Comparison of ENCODE assay signal across 16 cellular contexts in genomic region chr19:36750066-36750691, GRCh38. TPM values are rescaled to one million over a fixed set of nuclear protein-coding genes. Genes with fewer than 3 reads are reported as not detected.
DNase-seq lines count a peak whose midpoint lies in the region; ATAC-seq and TF ChIP-seq lines count a peak whose summit lies in the region.
"Had no signal": no experiment of that assay in that cellular context is flagged by ENCODE, and none has a peak within 500 bp of the region (broad histone marks: within the 10 kb centered on the region; RNA-seq: fewer than 3 reads in every experiment).

No MANE protein-coding gene starts in this region.

- H3K4me1 ChIP-seq in BLaER1 treated with 17β-estradiol and CSF1 and Interleukin-3, amounts not matched to agents 10 nM and 100 nM = no peaks in the 10 kb centered on the region
- H3K4me1 ChIP-seq in HUES48 (ENCODE audit: control insufficient read depth, insufficient read depth, low read length) (no peaks in the 10 kb centered on the region), duodenal mucosa (ENCODE audit: control insufficient read depth in 1 of 2, insufficient read depth in 2 of 2, low read length in 2 of 2) (no peaks in the 10 kb centered on the region)

- H3K4me2 ChIP-seq in BLaER1 treated with 17β-estradiol and CSF1 and Interleukin-3, amounts not matched to agents 10 nM and 100 nM = no peak overlapping the region
- H3K4me2 ChIP-seq: SK-N-SH had no signal

- H3K27ac Mint-ChIP-seq in progenitor cell of endocrine pancreas = peak overlapping the region; percentile 76

- peak overlapping the region; percentile 15 to 56 (median 45); a peak in 18 of 20 replicates for H3K4me3 ChIP-seq in BLaER1 treated with 17β-estradiol and CSF1 and Interleukin-3, amounts not matched to agents 10 nM and 100 nM
- H3K4me3 ChIP-seq in HUES48 (ENCODE audit: low read depth, low read length) = peak overlapping the region; percentile 23; the same call in 1 of the 2 replicates
- H3K4me3 ChIP-seq in duodenal mucosa (ENCODE audit: low read depth in 1 of 2, low read length in 2 of 2) = peak overlapping the region; percentile 2 to 22
- H3K4me3 ChIP-seq: MG63 had no signal

- H4K20me1 ChIP-seq in BLaER1 treated with 17β-estradiol and CSF1 and Interleukin-3, amounts not matched to agents 10 nM and 100 nM = no peaks in the 10 kb centered on the region

- H3K27me3 Mint-ChIP-seq in progenitor cell of endocrine pancreas = no peaks in the 10 kb centered on the region

- no peak overlapping the region for H3K9ac ChIP-seq in BLaER1 treated with 17β-estradiol and CSF1 and Interleukin-3, amounts not matched to agents 10 nM and 100 nM
- H3K9ac ChIP-seq in HUES48 (ENCODE audit: low read depth, low read length) = no peak overlapping the region
- no peak overlapping the region for H3K9ac ChIP-seq in duodenal mucosa (ENCODE audit: low read depth in 1 of 2, low read length in 2 of 2)
- H3K9ac ChIP-seq: SK-N-SH had no signal

- H3K27me3 ChIP-seq in BLaER1 treated with 17β-estradiol and CSF1 and Interleukin-3, amounts not matched to agents 10 nM and 100 nM = peaks cover 0 to 7% (median 0%) of the 10 kb centered on the region in 11 experiments; a peak in 2 of 22 replicates
- no peaks in the 10 kb centered on the region for H3K27me3 ChIP-seq in HUES48 (ENCODE audit: control insufficient read depth, insufficient read depth, low read length)
- H3K27me3 ChIP-seq in duodenal mucosa (ENCODE audit: control insufficient read depth in 1 of 2, insufficient read depth in 2 of 2, low read length in 2 of 2) = no peaks in the 10 kb centered on the region
- H3K27me3 ChIP-seq: MG63 had no signal

- no peaks in the 10 kb centered on the region for H3K4me1 Mint-ChIP-seq in progenitor cell of endocrine pancreas (ENCODE audit: low read depth)

- peaks cover 100% of the 10 kb centered on the region in 11 experiments for H3K36me3 ChIP-seq in BLaER1 treated with 17β-estradiol and CSF1 and Interleukin-3, amounts not matched to agents 10 nM and 100 nM
- H3K36me3 ChIP-seq in HUES48 (ENCODE audit: control insufficient read depth, insufficient read depth, low read length) = peaks cover 95% of the 10 kb centered on the region
- H3K36me3 ChIP-seq in duodenal mucosa (ENCODE audit: control insufficient read depth in 1 of 2, insufficient read depth in 2 of 2, low read length in 2 of 2) = peaks cover 45 to 61% of the 10 kb centered on the region in 2 donors

- H3K9me3 Mint-ChIP-seq in progenitor cell of endocrine pancreas (ENCODE audit: low read depth) = peaks cover 59% of the 10 kb centered on the region

- peaks cover 92% of the 10 kb centered on the region for H3K36me3 Mint-ChIP-seq in progenitor cell of endocrine pancreas (ENCODE audit: insufficient read depth)

- H3K27ac ChIP-seq in BLaER1 treated with 17β-estradiol and CSF1 and Interleukin-3, amounts not matched to agents 10 nM and 100 nM = no peak overlapping the region
- H3K27ac ChIP-seq in HUES48 (ENCODE audit: low read depth, low read length) (no peak overlapping the region), duodenal mucosa (ENCODE audit: low read depth, low read length) (no peak overlapping the region)
- H3K27ac ChIP-seq: HL-60 had no signal

- DNase-seq in progenitor cell of endocrine pancreas (ENCODE audit: low spot score, unreplicated experiment) = no peak
- no peak for DNase-seq in cortex of kidney (lab: John Stamatoyannopoulos, UW)
- no peak for DNase-seq in DMS153 (lab: John Stamatoyannopoulos, UW)
- DNase-seq: DMS 273 treated with DMSO at 0.1 percent for 48 hours, EL, MG63, NCI-H1092 treated with DMSO at 0.1 percent for 48 hours, NCI-H1694 treated with DMSO at 0.1 percent for 48 hours, SK-N-SH had no signal

- no peak for ATAC-seq in HG03439 (IDR thresholded peaks at IDR 0.05; ENCODE audit: unreplicated experiment)
- ATAC-seq in HG03175 (IDR thresholded peaks at IDR 0.05; ENCODE audit: unreplicated experiment) = no peak
- ATAC-seq: Right ventricle myocardium inferior had no signal

- no peak overlapping the region for H3K4me3 Mint-ChIP-seq in progenitor cell of endocrine pancreas (ENCODE audit: low read depth)

- no peak for TF ChIP-seq CTCF in progenitor cell of endocrine pancreas (IDR thresholded peaks at IDR 0.05; ENCODE audit: unreplicated experiment)

- peaks cover 100% of the 10 kb centered on the region in 11 experiments for H3K9me3 ChIP-seq in BLaER1 treated with 17β-estradiol and CSF1 and Interleukin-3, amounts not matched to agents 10 nM and 100 nM (replicated peaks in 1 of 11)
- H3K9me3 ChIP-seq in HUES48 (ENCODE audit: control insufficient read depth, insufficient read depth, low read length) (peaks cover 98% of the 10 kb centered on the region), duodenal mucosa (ENCODE audit: control insufficient read depth in 1 of 2, low read length in 2 of 2) (peaks cover 78 to 82% of the 10 kb centered on the region in 2 donors)

RNA-seq across cellular contexts. Expression of gene ZNF850, which starts 22.4 kb away (rescaled TPM):
- total RNA-seq in progenitor cell of endocrine pancreas = 16.7 and 17.6 TPM in 2 replicates
